9 cellular contexts compared by ENCODE assay signal in genomic region chr5:96177303-96177869, GRCh38.
DNase-seq lines count a peak whose midpoint lies in the region; ATAC-seq, FAIRE-seq and TF ChIP-seq lines count a peak whose summit lies in the region.
"Had no signal": no experiment of that assay in that cellular context is flagged by ENCODE, and none has a peak within 500 bp of the region (broad histone marks: within the 10 kb centered on the region; RNA-seq: fewer than 3 reads in every experiment).

No MANE protein-coding gene starts in this region.

- no peak for FAIRE-seq in pancreas (lab: Jason Lieb, UNC)

- no peaks in the 10 kb centered on the region for H3K9me3 Mint-ChIP-seq in T-helper 2 cell treated with Interferon-gamma antibody and Interleukin-4, amounts not matched to agents 5 μg/mL and 100 μg/mL, for 36 hours

- no peaks in the 10 kb centered on the region for H3K9me3 ChIP-seq in pancreas
- H3K9me3 ChIP-seq in sigmoid colon: no peaks in the 10 kb centered on the region
- H3K9me3 ChIP-seq: heart left ventricle had no signal

- no peaks in the 10 kb centered on the region for H3K36me3 Mint-ChIP-seq in T-helper 2 cell treated with Interferon-gamma antibody and Interleukin-4, amounts not matched to agents 5 μg/mL and 100 μg/mL, for 36 hours (ENCODE audit: low read depth)

- intact Hi-C loops in pancreas (cut with DNase I): no loop called here
- intact Hi-C loops in sigmoid colon (cut with DNase I): no loop called here

- 20 to 22% methylated on average over 5 of the region's 5 CpGs for WGBS in pancreas, 2 donors
- WGBS in sigmoid colon, 2 donors: 9 to 47% methylated on average over 5 of the region's 5 CpGs

- H3K4me1 ChIP-seq in pancreas: peaks cover 8 to 14% (median 12%) of the 10 kb centered on the region in 3 donors
- peaks cover 0 to 4% (median 0%) of the 10 kb centered on the region in 4 donors for H3K4me1 ChIP-seq in sigmoid colon

- H3K27me3 ChIP-seq in pancreas (no peaks in the 10 kb centered on the region), sigmoid colon (no peaks in the 10 kb centered on the region)
- H3K27me3 ChIP-seq: heart left ventricle had no signal

- H3K4me3 Mint-ChIP-seq in T-helper 2 cell treated with Interferon-gamma antibody and Interleukin-4, amounts not matched to agents 5 μg/mL and 100 μg/mL, for 36 hours: no peak overlapping the region

- H3K27ac ChIP-seq in pancreas (peak overlapping the region in 3 of 4 donors; percentile 31 to 52 (median 51)), sigmoid colon (no peak overlapping the region)

- H3K4me1 Mint-ChIP-seq in T-helper 2 cell treated with Interferon-gamma antibody and Interleukin-4, amounts not matched to agents 5 μg/mL and 100 μg/mL, for 36 hours (ENCODE audit: low read depth): peaks cover 1% of the 10 kb centered on the region

- no peak overlapping the region for H3K4me3 ChIP-seq in pancreas
- H3K4me3 ChIP-seq in sigmoid colon: no peak overlapping the region
- H3K4me3 ChIP-seq: heart left ventricle had no signal

- H3K36me3 ChIP-seq in pancreas: no peaks in the 10 kb centered on the region
- no peaks in the 10 kb centered on the region for H3K36me3 ChIP-seq in sigmoid colon
- H3K36me3 ChIP-seq: heart left ventricle had no signal

- no peak for TF ChIP-seq POLR2A in sigmoid colon (IDR thresholded peaks at IDR 0.05)

- H3K27ac Mint-ChIP-seq in T-helper 2 cell treated with Interferon-gamma antibody and Interleukin-4, amounts not matched to agents 5 μg/mL and 100 μg/mL, for 36 hours: no peak overlapping the region

- in situ Hi-C loops in KBM-7 (cut with MboI; ENCODE audit: low pct_unique_long_range_greater_than_20kb, low sequenced_read_pairs): no loop called here

- ATAC-seq in GM18511 (IDR thresholded peaks at IDR 0.05; ENCODE audit: unreplicated experiment) (peak; percentile 83), HG02610 (IDR thresholded peaks at IDR 0.05; ENCODE audit: unreplicated experiment) (peak; percentile 95), pancreas (peak; percentile 73 to 89 (median 86)), HG03025 (IDR thresholded peaks at IDR 0.05; ENCODE audit: low FRiP score, unreplicated experiment) (no peak)

- DNase-seq in T-helper 2 cell treated with Interferon-gamma antibody and Interleukin-4, amounts not matched to agents 5 μg/mL and 100 μg/mL, for 36 hours (ENCODE audit: low spot score): peak; percentile 8
- peak in 2 of 6 donors; percentile 18 to 46 for DNase-seq in pancreas
- no peak for DNase-seq in NCI-H2081 treated with DMSO at 0.1 percent for 48 hours (lab: John Stamatoyannopoulos, UW)
- DNase-seq in sigmoid colon: no peak
- no peak for DNase-seq in KBM-7
- DNase-seq: heart left ventricle had no signal

- no peak for TF ChIP-seq EP300 in sigmoid colon (IDR thresholded peaks at IDR 0.05)

- no peaks in the 10 kb centered on the region for H3K27me3 Mint-ChIP-seq in T-helper 2 cell treated with Interferon-gamma antibody and Interleukin-4, amounts not matched to agents 5 μg/mL and 100 μg/mL, for 36 hours (ENCODE audit: low read depth)

- TF ChIP-seq CTCF in pancreas (IDR thresholded peaks at IDR 0.05) (no peak), sigmoid colon (IDR thresholded peaks at IDR 0.05) (no peak)

Comparison
In these comparisons a context has a peak if more than half of its experiments do, and no peak if none do; other contexts are left out.
1. H3K27ac ChIP-seq: peak in pancreas (3 of 4); none in sigmoid colon (0 of 4).